8 cellular contexts compared by ENCODE assay signal in genomic region chr12:27780612-27781408, GRCh38. TPM values are rescaled to one million over a fixed set of nuclear protein-coding genes. Genes with fewer than 3 reads are reported as not detected.
DNase-seq lines count a peak whose midpoint lies in the region; ATAC-seq and TF ChIP-seq lines count a peak whose summit lies in the region.

No MANE protein-coding gene starts in this region.

- POLR2A ChIA-PET in AG04450 (lab: Yijun Ruan, JAX): interaction anchor here (0.5 to 1.4 kb wide), 6 partner anchors 14 to 126 kb away, joined by 3 to 6 read pairs (median 4); no protein-coding TSS in a partner anchor

- H3K4me1 Mint-ChIP-seq in activated naive CD4-positive, alpha-beta T cell treated with anti-CD3 and anti-CD28 coated beads, Interleukin-2, amount 10 ng/mL, durations not matched to agents 7 days and 5 days: peaks cover 45% of the 10 kb centered on the region

- H3K27ac ChIP-seq in AG04450 (ENCODE audit: low read depth, low read length) (peak overlapping the region; percentile 70), left ventricle myocardium inferior (replicated peaks) (peak overlapping the region; percentile 92)

- H3K9me3 Mint-ChIP-seq in activated naive CD4-positive, alpha-beta T cell treated with anti-CD3 and anti-CD28 coated beads, Interleukin-2, amount 10 ng/mL, durations not matched to agents 7 days and 5 days: no peaks in the 10 kb centered on the region

- DNase-seq in AG04450 (ENCODE audit: low read depth, low spot score): no peak
- DNase-seq in NCI-H345 treated with DMSO at 0.1 percent for 48 hours (lab: John Stamatoyannopoulos, UW; ENCODE audit: unreplicated experiment): peak; percentile 23
- peak; percentile 54 for DNase-seq in activated naive CD4-positive, alpha-beta T cell treated with anti-CD3 and anti-CD28 coated beads, Interleukin-2, amount 10 ng/mL, durations not matched to agents 7 days and 5 days
- DNase-seq in left ventricle myocardium inferior: peak; percentile 14
- peak; percentile 71 for DNase-seq in renal cortical epithelial cell (ENCODE audit: low read depth)
- DNase-seq in DMS153 (lab: John Stamatoyannopoulos, UW): no peak

- intact Hi-C loops in left ventricle myocardium inferior (cut with micrococcal nuclease): no loop called here

- peaks cover 3% of the 10 kb centered on the region for H3K36me3 ChIP-seq in left ventricle myocardium inferior

- peaks cover 12% of the 10 kb centered on the region for H3K27me3 Mint-ChIP-seq in activated naive CD4-positive, alpha-beta T cell treated with anti-CD3 and anti-CD28 coated beads, Interleukin-2, amount 10 ng/mL, durations not matched to agents 7 days and 5 days

- no peaks in the 10 kb centered on the region; the same call in 1 of the 2 replicates for H3K9me3 ChIP-seq in AG04450 (ENCODE audit: control insufficient read depth, insufficient read depth, low read length)
- no peaks in the 10 kb centered on the region for H3K9me3 ChIP-seq in left ventricle myocardium inferior (replicated peaks)

- H3K27ac Mint-ChIP-seq in activated naive CD4-positive, alpha-beta T cell treated with anti-CD3 and anti-CD28 coated beads, Interleukin-2, amount 10 ng/mL, durations not matched to agents 7 days and 5 days: peak overlapping the region; percentile 79

- ATAC-seq in GM18520 (IDR thresholded peaks at IDR 0.05; ENCODE audit: unreplicated experiment) (peak; percentile 8), HG03039 (IDR thresholded peaks at IDR 0.05; ENCODE audit: unreplicated experiment) (peak; percentile 19)

- TF ChIP-seq CTCF in AG04450 (IDR thresholded peaks at IDR 0.05; ENCODE audit: low read depth, low read length) (no peak), left ventricle myocardium inferior (IDR thresholded peaks at IDR 0.05; ENCODE audit: borderline replicate concordance) (no peak)

- peaks cover 19% of the 10 kb centered on the region for H3K36me3 Mint-ChIP-seq in activated naive CD4-positive, alpha-beta T cell treated with anti-CD3 and anti-CD28 coated beads, Interleukin-2, amount 10 ng/mL, durations not matched to agents 7 days and 5 days

- CTCF ChIA-PET in AG04450 (lab: Charles Lee): no interaction called here
- CTCF ChIA-PET in activated naive CD4-positive, alpha-beta T cell treated with anti-CD3 and anti-CD28 coated beads, Interleukin-2, amount 10 ng/mL, durations not matched to agents 7 days and 5 days (lab: Charles Lee): interaction anchor here (1.4 to 2.1 kb wide), 2 partner anchors 40 to 47 kb away, joined by 3 to 19 read pairs; no protein-coding TSS in a partner anchor

- peaks cover 39% of the 10 kb centered on the region for H3K4me1 ChIP-seq in left ventricle myocardium inferior

- peak overlapping the region; percentile 88 for H3K4me3 ChIP-seq in AG04450 (ENCODE audit: low read depth, low read length)
- peak overlapping the region; percentile 78 for H3K4me3 ChIP-seq in left ventricle myocardium inferior

- peak overlapping the region; percentile 78 for H3K4me3 Mint-ChIP-seq in activated naive CD4-positive, alpha-beta T cell treated with anti-CD3 and anti-CD28 coated beads, Interleukin-2, amount 10 ng/mL, durations not matched to agents 7 days and 5 days

- H3K27me3 ChIP-seq in AG04450 (ENCODE audit: control insufficient read depth, insufficient read depth, low read length): no peaks in the 10 kb centered on the region
- no peaks in the 10 kb centered on the region for H3K27me3 ChIP-seq in left ventricle myocardium inferior (ENCODE audit: low read depth)

RNA-seq across cellular contexts. Expression of gene MANSC4, which starts 0.8 kb away (rescaled TPM):
- polyA plus RNA-seq in AG04450 (2011; rRNA removed): not detected in 2 replicates
- not detected in 2 replicates for polyA minus RNA-seq in AG04450 (2011; rRNA and poly(A)+ RNA removed)
- total RNA-seq in left ventricle myocardium inferior: not detected
- not detected in 2 replicates for total RNA-seq in renal cortical epithelial cell

RNA-seq across cellular contexts. Expression of gene KLHL42, which starts 0.8 kb away (rescaled TPM):
- 21.3 and 25.4 TPM in 2 replicates for polyA plus RNA-seq in AG04450 (2011; rRNA removed)
- 57.8 and 70.8 TPM in 2 replicates for polyA minus RNA-seq in AG04450 (2011; rRNA and poly(A)+ RNA removed)
- total RNA-seq in left ventricle myocardium inferior (5.5 TPM), renal cortical epithelial cell (16.7 and 23.6 TPM in 2 replicates)

Comparison
In these comparisons a context has a peak if more than half of its experiments do, and no peak if none do; other contexts are left out.
1. DNase-seq: peak in NCI-H345 treated with DMSO at 0.1 percent for 48 hours (single experiment), activated naive CD4-positive, alpha-beta T cell treated with anti-CD3 and anti-CD28 coated beads, Interleukin-2, amount 10 ng/mL, durations not matched to agents 7 days and 5 days (single experiment), left ventricle myocardium inferior (single experiment) and renal cortical epithelial cell (single experiment); none in AG04450 (single experiment) and DMS153 (single experiment).